Comparison of ENCODE assay signal across 13 cellular contexts in genomic region chr7:83161186-83161585, GRCh38. TPM values are rescaled to one million over a fixed set of nuclear protein-coding genes. Genes with fewer than 3 reads are reported as not detected.
DNase-seq lines count a peak whose midpoint lies in the region; ATAC-seq, FAIRE-seq and TF ChIP-seq lines count a peak whose summit lies in the region.
"Had no signal": no experiment of that assay in that cellular context is flagged by ENCODE, and none has a peak within 500 bp of the region (broad histone marks: within the 10 kb centered on the region; RNA-seq: fewer than 3 reads in every experiment).

No MANE protein-coding gene starts in this region.

- peaks cover 0 to 6% of the 10 kb centered on the region in 2 experiments; a peak in 2 of 4 replicates for H3K4me1 ChIP-seq in SK-N-SH (ENCODE audit: control insufficient read depth in 1 of 2, insufficient read depth in 2 of 2, low read depth in 1 of 2, low read length in 1 of 2)
- H3K4me1 ChIP-seq in hepatocyte (ENCODE audit: insufficient read depth), result peaks cover 4% of the 10 kb centered on the region

- H3K36me3 ChIP-seq in SK-N-SH (replicated peaks in 1 of 2; ENCODE audit: control insufficient read depth in 1 of 2, insufficient read depth in 2 of 2, low read length in 1 of 2), result no peaks in the 10 kb centered on the region
- no peaks in the 10 kb centered on the region for H3K36me3 ChIP-seq in hepatocyte (replicated peaks; ENCODE audit: insufficient read depth, low read depth)

- no peaks in the 10 kb centered on the region for H3K79me2 ChIP-seq in SK-N-SH (ENCODE audit: insufficient read depth)
- H3K79me2 ChIP-seq in hepatocyte, result no peaks in the 10 kb centered on the region

- peak overlapping the region in 1 of 2 experiments; percentile 97; a peak in 2 of 4 replicates for H3K27ac ChIP-seq in SK-N-SH (ENCODE audit: low read depth in 2 of 2, low read length in 1 of 2)
- H3K27ac ChIP-seq in hepatocyte, result no peak overlapping the region

- H3K4me3 Mint-ChIP-seq in chondrocyte (ENCODE audit: unreplicated experiment), result no peak overlapping the region

- H3K4me2 ChIP-seq in SK-N-SH (no peak overlapping the region), hepatocyte (peak overlapping the region; percentile 91)

- H3K9me2 ChIP-seq in SK-N-SH, result no peaks in the 10 kb centered on the region
- no peaks in the 10 kb centered on the region for H3K9me2 ChIP-seq in hepatocyte (replicated peaks; ENCODE audit: insufficient read depth)

- no peak for TF ChIP-seq CTCF in SK-N-SH (IDR thresholded peaks at IDR 0.05)
- TF ChIP-seq CTCF in hepatocyte (IDR thresholded peaks at IDR 0.05; ENCODE audit: poor library complexity), result no peak
- no peak for TF ChIP-seq CTCF in chondrocyte (IDR thresholded peaks at IDR 0.05)

- no peak overlapping the region for H3K9ac ChIP-seq in SK-N-SH

- H3K9me3 ChIP-seq in SK-N-SH (no peaks in the 10 kb centered on the region), hepatocyte (ENCODE audit: low read depth) (no peaks in the 10 kb centered on the region)

- POLR2A ChIA-PET in SK-N-SH (lab: Yijun Ruan, JAX), result interaction anchor here (1.5 kb wide), 1 partner anchor 8 kb away, joined by 8 read pairs; no protein-coding TSS in a partner anchor

- peaks cover 3% of the 10 kb centered on the region for H3K27me3 Mint-ChIP-seq in chondrocyte (ENCODE audit: low read depth)

- H2AFZ ChIP-seq in SK-N-SH (ENCODE audit: low read depth) (no peak overlapping the region), hepatocyte (no peak overlapping the region)

- no peak for TF ChIP-seq EP300 in SK-N-SH (IDR thresholded peaks at IDR 0.05; ENCODE audit: borderline replicate concordance in 1 of 2, low read depth in 1 of 2, low read length in 1 of 2)

- no peaks in the 10 kb centered on the region for H4K20me1 ChIP-seq in SK-N-SH (ENCODE audit: insufficient read depth)
- H4K20me1 ChIP-seq in hepatocyte (ENCODE audit: insufficient read depth, poor library complexity, severe bottlenecking), result no peaks in the 10 kb centered on the region

- H3K36me3 Mint-ChIP-seq in chondrocyte (ENCODE audit: low read depth), result no peaks in the 10 kb centered on the region

- no peak overlapping the region for H3K27ac Mint-ChIP-seq in chondrocyte (ENCODE audit: unreplicated experiment)
- H3K27ac Mint-ChIP-seq: activated naive CD4-positive, alpha-beta T cell treated with anti-CD3 and anti-CD28 coated beads for 36 hours had no signal

- H3K4me3 ChIP-seq in SK-N-SH (ENCODE audit: low read depth in 2 of 2, low read length in 1 of 2) (peak overlapping the region in 1 of 2 experiments; percentile 96; a peak in 2 of 4 replicates), hepatocyte (no peak overlapping the region)

- ATAC-seq in HG03354 (IDR thresholded peaks at IDR 0.05; ENCODE audit: poor library complexity, severe bottlenecking, unreplicated experiment), result no peak

- peaks cover 12% of the 10 kb centered on the region for H3K4me1 Mint-ChIP-seq in chondrocyte (ENCODE audit: low read depth)

- peak; percentile 0 for DNase-seq in SIG-M5 treated with dmso at 0.1 percent for 504 hours (lab: John Stamatoyannopoulos, UW; ENCODE audit: unreplicated experiment)
- no peak for DNase-seq in SIG-M5 (lab: John Stamatoyannopoulos, UW)
- no peak for DNase-seq in SK-N-SH
- peak; percentile 19 for DNase-seq in hepatocyte (ENCODE audit: low spot score)
- peak; percentile 20 for DNase-seq in urothelium cell line (ENCODE audit: low spot score)
- DNase-seq in GDM1 (lab: John Stamatoyannopoulos, UW), result no peak
- no peak for DNase-seq in chondrocyte (ENCODE audit: low spot score)
- DNase-seq: activated CD4-positive, alpha-beta T cell treated with anti-CD3 and anti-CD28 coated beads, Interleukin-2, amount 50 U/mL, for 4 hours; activated naive CD4-positive, alpha-beta T cell treated with anti-CD3 and anti-CD28 coated beads for 36 hours; left cardiac atrium; NK-92 treated with Interleukin-12 subunit alpha and Interleukin-12 subunit beta, amount 100 ng/mL, for 24 hours had no signal

- FAIRE-seq in urothelium cell line (lab: Jason Lieb, UNC), result no peak
- FAIRE-seq: GM18507 had no signal

- no peaks in the 10 kb centered on the region for H3K9me3 Mint-ChIP-seq in chondrocyte (ENCODE audit: low read depth)
- H3K9me3 Mint-ChIP-seq: activated naive CD4-positive, alpha-beta T cell treated with anti-CD3 and anti-CD28 coated beads for 36 hours had no signal

- no peaks in the 10 kb centered on the region for H3K27me3 ChIP-seq in SK-N-SH (ENCODE audit: insufficient read depth)
- no peaks in the 10 kb centered on the region for H3K27me3 ChIP-seq in hepatocyte

- H3F3A ChIP-seq in SK-N-SH (replicated peaks; ENCODE audit: insufficient read depth), result peaks cover 11% of the 10 kb centered on the region

- CTCF ChIA-PET in SK-N-SH (lab: Yijun Ruan, JAX), result interaction anchor here (0.6 to 2.2 kb wide), 7 partner anchors 8 to 434 kb away, joined by 3 to 15 read pairs (median 3); no protein-coding TSS in a partner anchor

- WGBS in SK-N-SH (ENCODE audit: low lambda C conversion rate), result 74% methylated on average over 4 of the region's 4 CpGs
- 61% methylated on average over 4 of the region's 4 CpGs for WGBS in hepatocyte (ENCODE audit: low lambda C conversion rate, missing lambda C conversion rate)

- no peak for TF ChIP-seq RAD21 in SK-N-SH (IDR thresholded peaks at IDR 0.05; ENCODE audit: low read length)

TF ChIP-seq in SK-N-SH, 30 proteins besides CTCF, POLR2A, EP300 and RAD21:
- TF ChIP-seq, protein P1, sequence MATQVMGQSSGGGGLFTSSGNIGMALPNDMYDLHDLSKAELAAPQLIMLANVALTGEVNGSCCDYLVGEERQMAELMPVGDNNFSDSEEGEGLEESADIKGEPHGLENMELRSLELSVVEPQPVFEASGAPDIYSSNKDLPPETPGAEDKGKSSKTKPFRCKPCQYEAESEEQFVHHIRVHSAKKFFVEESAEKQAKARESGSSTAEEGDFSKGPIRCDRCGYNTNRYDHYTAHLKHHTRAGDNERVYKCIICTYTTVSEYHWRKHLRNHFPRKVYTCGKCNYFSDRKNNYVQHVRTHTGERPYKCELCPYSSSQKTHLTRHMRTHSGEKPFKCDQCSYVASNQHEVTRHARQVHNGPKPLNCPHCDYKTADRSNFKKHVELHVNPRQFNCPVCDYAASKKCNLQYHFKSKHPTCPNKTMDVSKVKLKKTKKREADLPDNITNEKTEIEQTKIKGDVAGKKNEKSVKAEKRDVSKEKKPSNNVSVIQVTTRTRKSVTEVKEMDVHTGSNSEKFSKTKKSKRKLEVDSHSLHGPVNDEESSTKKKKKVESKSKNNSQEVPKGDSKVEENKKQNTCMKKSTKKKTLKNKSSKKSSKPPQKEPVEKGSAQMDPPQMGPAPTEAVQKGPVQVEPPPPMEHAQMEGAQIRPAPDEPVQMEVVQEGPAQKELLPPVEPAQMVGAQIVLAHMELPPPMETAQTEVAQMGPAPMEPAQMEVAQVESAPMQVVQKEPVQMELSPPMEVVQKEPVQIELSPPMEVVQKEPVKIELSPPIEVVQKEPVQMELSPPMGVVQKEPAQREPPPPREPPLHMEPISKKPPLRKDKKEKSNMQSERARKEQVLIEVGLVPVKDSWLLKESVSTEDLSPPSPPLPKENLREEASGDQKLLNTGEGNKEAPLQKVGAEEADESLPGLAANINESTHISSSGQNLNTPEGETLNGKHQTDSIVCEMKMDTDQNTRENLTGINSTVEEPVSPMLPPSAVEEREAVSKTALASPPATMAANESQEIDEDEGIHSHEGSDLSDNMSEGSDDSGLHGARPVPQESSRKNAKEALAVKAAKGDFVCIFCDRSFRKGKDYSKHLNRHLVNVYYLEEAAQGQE (IDR thresholded peaks at IDR 0.05; ENCODE audit: low read depth, low read length), result peak; percentile 92
- no peak for TF ChIP-seq CHD2 (IDR thresholded peaks at IDR 0.05; ENCODE audit: low read length, partially characterized antibody)
- TF ChIP-seq MXI1 (IDR thresholded peaks at IDR 0.05; ENCODE audit: low read depth, low read length), result no peak
- TF ChIP-seq SIN3A (IDR thresholded peaks at IDR 0.05; ENCODE audit: borderline replicate concordance, low read depth, low read length), result 0 out of 2 replicates have a peak, but pooled peaks have one; percentile 18
- TF ChIP-seq NFIC (IDR thresholded peaks at IDR 0.05; ENCODE audit: borderline replicate concordance), result no peak
- TF ChIP-seq, protein P2, sequence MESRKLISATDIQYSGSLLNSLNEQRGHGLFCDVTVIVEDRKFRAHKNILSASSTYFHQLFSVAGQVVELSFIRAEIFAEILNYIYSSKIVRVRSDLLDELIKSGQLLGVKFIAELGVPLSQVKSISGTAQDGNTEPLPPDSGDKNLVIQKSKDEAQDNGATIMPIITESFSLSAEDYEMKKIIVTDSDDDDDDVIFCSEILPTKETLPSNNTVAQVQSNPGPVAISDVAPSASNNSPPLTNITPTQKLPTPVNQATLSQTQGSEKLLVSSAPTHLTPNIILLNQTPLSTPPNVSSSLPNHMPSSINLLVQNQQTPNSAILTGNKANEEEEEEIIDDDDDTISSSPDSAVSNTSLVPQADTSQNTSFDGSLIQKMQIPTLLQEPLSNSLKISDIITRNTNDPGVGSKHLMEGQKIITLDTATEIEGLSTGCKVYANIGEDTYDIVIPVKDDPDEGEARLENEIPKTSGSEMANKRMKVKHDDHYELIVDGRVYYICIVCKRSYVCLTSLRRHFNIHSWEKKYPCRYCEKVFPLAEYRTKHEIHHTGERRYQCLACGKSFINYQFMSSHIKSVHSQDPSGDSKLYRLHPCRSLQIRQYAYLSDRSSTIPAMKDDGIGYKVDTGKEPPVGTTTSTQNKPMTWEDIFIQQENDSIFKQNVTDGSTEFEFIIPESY (IDR thresholded peaks at IDR 0.05; ENCODE audit: borderline replicate concordance, low read depth), result no peak
- TF ChIP-seq TAF1 (IDR thresholded peaks at IDR 0.05; ENCODE audit: borderline replicate concordance, low read depth, low read length), result no peak
- TF ChIP-seq RXRA (IDR thresholded peaks at IDR 0.05; ENCODE audit: borderline replicate concordance, low read depth), result no peak
- 0 out of 2 replicates have a peak, but pooled peaks have one; percentile 13 for TF ChIP-seq GATA2 (CRISPR knock-in tag; IDR thresholded peaks at IDR 0.05)

RNA-seq across cellular contexts. Expression of gene PCLO, which starts 1.5 kb away (rescaled TPM):
- polyA plus RNA-seq in SK-N-SH (2012; rRNA removed) (0.51 and 0.76 TPM in 2 replicates), hepatocyte (1.3 and 2.8 TPM in 2 replicates)
- 0.69 and 0.82 TPM in 2 replicates for polyA plus RNA-seq in SK-N-SH (2012; cell fraction: cytosol; rRNA removed)
- polyA plus RNA-seq in SK-N-SH (2012; cell fraction: nucleus; rRNA removed), result 0.73 and 1.4 TPM in 2 replicates
- total RNA-seq in hepatocyte (4.2 and 8.1 TPM in 2 replicates), chondrocyte (1.3 to 2.2 TPM (median 1.5 TPM) in 3 replicates)
- total RNA-seq: activated naive CD4-positive, alpha-beta T cell treated with anti-CD3 and anti-CD28 coated beads for 36 hours had no signal

Comparison
In these comparisons a context has a peak if more than half of its experiments do, and no peak if none do; other contexts are left out.
1. DNase-seq: peak in SIG-M5 treated with dmso at 0.1 percent for 504 hours (single experiment), hepatocyte (single experiment) and urothelium cell line (single experiment); none in SIG-M5 (single experiment), SK-N-SH (single experiment), GDM1 (single experiment) and chondrocyte (single experiment).